ENCODE assay signal across 13 cellular contexts in genomic region chr14:25090716-25091454, GRCh38. TPM values are rescaled to one million over a fixed set of nuclear protein-coding genes. Genes with fewer than 3 reads are reported as not detected.
DNase-seq lines count a peak whose midpoint lies in the region; ATAC-seq and TF ChIP-seq lines count a peak whose summit lies in the region.
"Had no signal": no experiment of that assay in that cellular context is flagged by ENCODE, and none has a peak within 500 bp of the region (broad histone marks: within the 10 kb centered on the region; RNA-seq: fewer than 3 reads in every experiment).

No MANE protein-coding gene starts in this region.

- H3K27me3 Mint-ChIP-seq in activated naive CD8-positive, alpha-beta T cell treated with anti-CD3 and anti-CD28 coated beads for 36 hours = peaks cover 40% of the 10 kb centered on the region

- no peaks in the 10 kb centered on the region for H3K4me1 Mint-ChIP-seq in activated naive CD8-positive, alpha-beta T cell treated with anti-CD3 and anti-CD28 coated beads for 36 hours
- H3K4me1 Mint-ChIP-seq: CD8-positive, alpha-beta memory T cell had no signal

- TF ChIP-seq POLR2A in prostate gland (IDR thresholded peaks at IDR 0.05) = no peak

- no peak overlapping the region for H3K4me3 ChIP-seq in prostate gland
- H3K4me3 ChIP-seq: cardiac muscle cell, SJSA1 had no signal

- H3K27me3 ChIP-seq in foreskin keratinocyte (no peaks in the 10 kb centered on the region), prostate gland (replicated peaks; ENCODE audit: insufficient read depth) (no peaks in the 10 kb centered on the region)
- H3K27me3 ChIP-seq: cardiac muscle cell, SJSA1 had no signal

- DNase-seq in Daoy (ENCODE audit: low read depth) (peak; percentile 64), RPMI7951 (ENCODE audit: low read depth) (peak; percentile 75), foreskin keratinocyte (peak; percentile 46 to 75), prostate gland (ENCODE audit: low spot score) (peak; percentile 71), NOMO-1 treated with DMSO at 0.1 percent for 48 hours (lab: John Stamatoyannopoulos, UW; ENCODE audit: unreplicated experiment) (no peak)
- DNase-seq in activated naive CD8-positive, alpha-beta T cell treated with anti-CD3 and anti-CD28 coated beads for 36 hours = no peak
- DNase-seq: activated CD4-positive, alpha-beta T cell treated with anti-CD3 and anti-CD28 coated beads, Interleukin-2, amount 50 U/mL, for 4 hours; CD8-positive, alpha-beta memory T cell; occipital lobe had no signal

- H3K4me1 ChIP-seq in foreskin keratinocyte = peaks cover 8% of the 10 kb centered on the region
- no peaks in the 10 kb centered on the region for H3K4me1 ChIP-seq in prostate gland (replicated peaks)
- H3K4me1 ChIP-seq: SJSA1 had no signal

- H3K4me3 Mint-ChIP-seq in activated naive CD8-positive, alpha-beta T cell treated with anti-CD3 and anti-CD28 coated beads for 36 hours = no peak overlapping the region
- H3K4me3 Mint-ChIP-seq: CD8-positive, alpha-beta memory T cell had no signal

- H3K27ac ChIP-seq in foreskin keratinocyte (no peak overlapping the region), prostate gland (peak overlapping the region in 1 of 2 donors; percentile 33)
- H3K27ac ChIP-seq: cardiac muscle cell, SJSA1 had no signal

- no peaks in the 10 kb centered on the region for H3K9me3 Mint-ChIP-seq in activated naive CD8-positive, alpha-beta T cell treated with anti-CD3 and anti-CD28 coated beads for 36 hours
- H3K9me3 Mint-ChIP-seq: CD8-positive, alpha-beta memory T cell had no signal

- TF ChIP-seq CTCF in foreskin keratinocyte (conservative IDR thresholded peaks at IDR 0.05) (no peak), prostate gland (IDR thresholded peaks at IDR 0.05) (no peak)

- WGBS in prostate gland = 48% methylated on average over 3 of the region's 3 CpGs

- H3K9me3 ChIP-seq in prostate gland = no peaks in the 10 kb centered on the region
- H3K9me3 ChIP-seq: SJSA1 had no signal

- no peaks in the 10 kb centered on the region for H3K36me3 ChIP-seq in prostate gland
- H3K36me3 ChIP-seq: cardiac muscle cell, SJSA1 had no signal

- H3K36me3 Mint-ChIP-seq in activated naive CD8-positive, alpha-beta T cell treated with anti-CD3 and anti-CD28 coated beads for 36 hours = no peaks in the 10 kb centered on the region
- H3K36me3 Mint-ChIP-seq: CD8-positive, alpha-beta memory T cell had no signal

- intact Hi-C loops in prostate gland (cut with DNase I) = no loop called here

- peak; percentile 96 for ATAC-seq in foreskin keratinocyte
- ATAC-seq in GM18909 (IDR thresholded peaks at IDR 0.05; ENCODE audit: poor library complexity, unreplicated experiment) = no peak
- no peak for ATAC-seq in HG03196 (IDR thresholded peaks at IDR 0.05; ENCODE audit: unreplicated experiment)

- H3K27ac Mint-ChIP-seq in activated naive CD8-positive, alpha-beta T cell treated with anti-CD3 and anti-CD28 coated beads for 36 hours = no peak overlapping the region
- H3K27ac Mint-ChIP-seq: CD8-positive, alpha-beta memory T cell had no signal

RNA-seq across cellular contexts. Expression of gene STXBP6, which starts 40.9 kb away (rescaled TPM):
- 2.6 and 2.9 TPM in 2 replicates for total RNA-seq in Daoy (2014; rRNA removed; shearing (Covaris generic))
- 14.9 and 18.7 TPM in 2 replicates for total RNA-seq in RPMI7951 (2014; rRNA removed; shearing (Covaris generic))
- 0.25 and 0.37 TPM in 2 replicates for total RNA-seq in foreskin keratinocyte
- 0.24 and 0.36 TPM in 2 replicates for polyA plus RNA-seq in foreskin keratinocyte
- 10 to 100 TPM; 12.4 to 32.3 TPM for total RNA-seq in prostate gland
- not detected for total RNA-seq in activated naive CD8-positive, alpha-beta T cell treated with anti-CD3 and anti-CD28 coated beads for 36 hours
- polyA plus RNA-seq: CD8-positive, alpha-beta memory T cell had no signal

Comparison
In these comparisons a context has a peak if more than half of its experiments do, and no peak if none do; other contexts are left out.
1. DNase-seq: peak in Daoy (single experiment), RPMI7951 (single experiment), foreskin keratinocyte (2 of 2) and prostate gland (single experiment); none in activated naive CD8-positive, alpha-beta T cell treated with anti-CD3 and anti-CD28 coated beads for 36 hours (single experiment) and NOMO-1 treated with DMSO at 0.1 percent for 48 hours (single experiment).